Comparison of ENCODE assay signal across 22 cellular contexts in the genomic region with DNA sequence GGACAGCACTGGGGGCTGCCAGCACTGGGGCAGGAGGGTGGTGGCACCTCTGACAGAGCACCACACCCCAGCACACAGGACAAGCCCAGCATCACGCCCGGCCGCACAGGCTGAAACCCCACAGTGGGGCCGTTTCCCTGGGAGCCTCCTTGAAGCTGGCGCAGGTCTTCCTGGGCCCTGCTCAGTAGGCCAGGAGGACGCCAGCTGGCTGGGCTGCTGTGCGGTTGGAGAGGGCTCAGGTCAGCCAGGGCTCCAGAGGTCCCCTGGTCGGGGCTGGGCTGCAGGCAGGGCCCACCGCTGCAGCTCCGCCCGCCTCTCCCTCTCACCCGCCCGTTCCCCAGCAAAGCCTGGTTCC.
A peak's percentile ranks its signal among the peaks of the same experiment; 100 is the strongest.
DNase-seq lines count a peak whose midpoint lies in the region; ATAC-seq and TF ChIP-seq lines count a peak whose summit lies in the region.
"Had no signal": no experiment of that assay in that cellular context is flagged by ENCODE, and none has a peak within 500 bp of the region (broad histone marks: within the 10 kb centered on the region; RNA-seq: fewer than 3 reads in every experiment).

No MANE protein-coding gene starts in this region.

- no peak overlapping the region for H3K4me2 ChIP-seq in neuronal stem cell (ENCODE audit: insufficient read depth, low read length, poor library complexity, severe bottlenecking)
- H3K4me2 ChIP-seq: A549 had no signal

- no peak overlapping the region for H3K4me3 Mint-ChIP-seq in CD4-positive, alpha-beta memory T cell
- H3K4me3 Mint-ChIP-seq: B cell; CD4-positive, CD25-positive, alpha-beta regulatory T cell had no signal

- H3K36me3 ChIP-seq in neuronal stem cell (replicated peaks in 1 of 2; ENCODE audit: control insufficient read depth in 2 of 2, insufficient read depth in 2 of 2, low read length in 2 of 2) (peaks cover 0 to 1% of the 10 kb centered on the region in 2 donors), thyroid gland (no peaks in the 10 kb centered on the region)
- H3K36me3 ChIP-seq in CD4-positive, alpha-beta memory T cell (ENCODE audit: insufficient read depth, low read length) = no peaks in the 10 kb centered on the region
- H3K36me3 ChIP-seq: HAP-1, Peyer's patch, SJCRH30 had no signal

- no peak overlapping the region for H2BK5ac ChIP-seq in neuronal stem cell (ENCODE audit: low read length)

- no peaks in the 10 kb centered on the region for H3K4me1 Mint-ChIP-seq in CD4-positive, alpha-beta memory T cell
- H3K4me1 Mint-ChIP-seq: B cell; CD4-positive, CD25-positive, alpha-beta regulatory T cell had no signal

- peak overlapping the region; percentile 40 for H2AK5ac ChIP-seq in neuronal stem cell (ENCODE audit: low read depth, low read length)

- H2BK120ac ChIP-seq in neuronal stem cell (ENCODE audit: low read depth, low read length) = no peak overlapping the region

- TF ChIP-seq POLR2A in thyroid gland (IDR thresholded peaks at IDR 0.05) (no peak), erythroblast (IDR thresholded peaks at IDR 0.05; ENCODE audit: low read length) (no peak)

- no peaks in the 10 kb centered on the region for H3K36me3 Mint-ChIP-seq in CD4-positive, alpha-beta memory T cell
- H3K36me3 Mint-ChIP-seq: CD4-positive, CD25-positive, alpha-beta regulatory T cell had no signal

- peaks cover 0 to 7% of the 10 kb centered on the region in 2 donors for H3K4me1 ChIP-seq in neuronal stem cell (ENCODE audit: control insufficient read depth in 2 of 2, insufficient read depth in 1 of 2, low read depth in 1 of 2, low read length in 2 of 2)
- peaks cover 28 to 62% of the 10 kb centered on the region in 2 donors for H3K4me1 ChIP-seq in thyroid gland
- H3K4me1 ChIP-seq in CD4-positive, alpha-beta memory T cell (ENCODE audit: insufficient read depth, low read length) = no peaks in the 10 kb centered on the region
- H3K4me1 ChIP-seq: A549, HAP-1, Peyer's patch, SJCRH30 had no signal

- no peak overlapping the region for H3K27ac Mint-ChIP-seq in CD4-positive, alpha-beta memory T cell
- H3K27ac Mint-ChIP-seq: B cell; CD4-positive, CD25-positive, alpha-beta regulatory T cell had no signal

- DNase-seq in ELF-1 (ENCODE audit: low read depth, low spot score) = peak; percentile 40
- peak; percentile 40 for DNase-seq in ecto neural progenitor cell (ENCODE audit: low spot score)
- no peak for DNase-seq in neuronal stem cell (ENCODE audit: low spot score)
- DNase-seq in thyroid gland = peak in 1 of 2 donors; percentile 50
- no peak for DNase-seq in CD4-positive, alpha-beta memory T cell
- no peak for DNase-seq in erythroblast (lab: John Stamatoyannopoulos, UW)
- DNase-seq: CD4-positive, CD25-positive, alpha-beta regulatory T cell; COR-L47; DMS79; IMR-90; NCI-H1105 treated with DMSO at 0.1 percent for 48 hours; NCI-H2029 treated with DMSO at 0.1 percent for 48 hours; NCI-H2171; NCI-H345; NCI-H524; NCI-H774; Peyer's patch; SJCRH30 had no signal

- H2BK15ac ChIP-seq in neuronal stem cell (ENCODE audit: low read length) = peak overlapping the region; percentile 16

- CTCF ChIA-PET in CD4-positive, alpha-beta memory T cell (lab: Charles Lee; ENCODE audit: partially characterized antibody) = no interaction called here

- H3K27ac ChIP-seq in neuronal stem cell (replicated peaks; ENCODE audit: low read length) (no peak overlapping the region), thyroid gland (peak overlapping the region in 2 of 3 donors; percentile 44 to 54)
- no peak overlapping the region for H3K27ac ChIP-seq in CD4-positive, alpha-beta memory T cell (ENCODE audit: low read depth, low read length)
- H3K27ac ChIP-seq: A549, Peyer's patch, SJCRH30 had no signal

- no peak overlapping the region for H4K91ac ChIP-seq in neuronal stem cell (ENCODE audit: low read depth, low read length, poor library complexity)

- H3K9ac ChIP-seq in neuronal stem cell (ENCODE audit: low read depth, low read length, poor library complexity) = peak overlapping the region; percentile 24

- no peak overlapping the region for H2AFZ ChIP-seq in neuronal stem cell (ENCODE audit: low read length)

- no CpG with 5 or more reads among the region's 13 CpGs for WGBS in neuronal stem cell (ENCODE audit: extremely low coverage in 2 of 2, insufficient read length in 2 of 2, insufficient replicate concordance in 1 of 2), 2 donors
- WGBS in thyroid gland, 2 donors = 63 to 79% methylated on average over 8 to 9 of the region's 13 CpGs

- no peak for ATAC-seq in HG03045 (IDR thresholded peaks at IDR 0.05; ENCODE audit: unreplicated experiment)
- ATAC-seq: A549 had no signal

- H3K23ac ChIP-seq in neuronal stem cell (ENCODE audit: low read depth, low read length, poor library complexity) = no peak overlapping the region

- no peak overlapping the region for H3K4ac ChIP-seq in neuronal stem cell (ENCODE audit: low read length)

- H2BK12ac ChIP-seq in neuronal stem cell (ENCODE audit: low read length) = no peak overlapping the region

- peaks cover 7 to 8% of the 10 kb centered on the region in 2 donors for H3K9me3 ChIP-seq in neuronal stem cell (replicated peaks in 1 of 2; ENCODE audit: control insufficient read depth in 2 of 2, insufficient read depth in 1 of 2, low read depth in 1 of 2, low read length in 2 of 2)
- no peaks in the 10 kb centered on the region for H3K9me3 ChIP-seq in thyroid gland
- no peaks in the 10 kb centered on the region for H3K9me3 ChIP-seq in CD4-positive, alpha-beta memory T cell (ENCODE audit: control insufficient read depth in 1 of 2, low read length in 2 of 2)
- H3K9me3 ChIP-seq: HAP-1, SJCRH30 had no signal

- no peak overlapping the region for H3K14ac ChIP-seq in neuronal stem cell (ENCODE audit: low read length)

- intact Hi-C loops in thyroid gland (cut with DNase I) = no loop called here
- intact Hi-C loops in CD4-positive, alpha-beta memory T cell (cut with micrococcal nuclease) = no loop called here

- no peaks in the 10 kb centered on the region for H3K27me3 ChIP-seq in neuronal stem cell (ENCODE audit: control insufficient read depth in 3 of 3, insufficient read depth in 3 of 3, low read depth in 1 of 3, low read length in 3 of 3)
- H3K27me3 ChIP-seq in thyroid gland = no peaks in the 10 kb centered on the region
- no peaks in the 10 kb centered on the region for H3K27me3 ChIP-seq in CD4-positive, alpha-beta memory T cell (ENCODE audit: insufficient read depth, low read length)
- H3K27me3 ChIP-seq: Peyer's patch, SJCRH30 had no signal

- H3K27me3 Mint-ChIP-seq in CD4-positive, alpha-beta memory T cell = no peaks in the 10 kb centered on the region
- H3K27me3 Mint-ChIP-seq: B cell; CD4-positive, CD25-positive, alpha-beta regulatory T cell had no signal

- H3K79me1 ChIP-seq in neuronal stem cell (ENCODE audit: low read depth, low read length) = no peaks in the 10 kb centered on the region

- no peak overlapping the region for H4K8ac ChIP-seq in neuronal stem cell (ENCODE audit: low read depth, low read length)

- TF ChIP-seq CTCF in thyroid gland (IDR thresholded peaks at IDR 0.05) = no peak

- peaks cover 0 to 2% (median 0%) of the 10 kb centered on the region in 8 donors for H3K9me3 Mint-ChIP-seq in CD4-positive, alpha-beta memory T cell

- peak overlapping the region; percentile 88 for H3K18ac ChIP-seq in neuronal stem cell (ENCODE audit: low read length)

- no peak overlapping the region for H3K4me3 ChIP-seq in neuronal stem cell (ENCODE audit: low read length in 2 of 2)
- no peak overlapping the region for H3K4me3 ChIP-seq in thyroid gland (replicated peaks in 1 of 3)
- H3K4me3 ChIP-seq in CD4-positive, alpha-beta memory T cell (ENCODE audit: low read length in 2 of 2) = no peak overlapping the region
- H3K4me3 ChIP-seq: A549, HAP-1, Peyer's patch, SJCRH30 had no signal

- POLR2A ChIA-PET in CD4-positive, alpha-beta memory T cell (lab: Charles Lee; ENCODE audit: partially characterized antibody) = no interaction called here

Comparison
In these comparisons a context has a peak if more than half of its experiments do, and no peak if none do; other contexts are left out.
1. DNase-seq: peak in ELF-1 (single experiment) and ecto neural progenitor cell (single experiment); none in neuronal stem cell (single experiment), CD4-positive, alpha-beta memory T cell (0 of 5) and erythroblast (0 of 2).
2. H3K27ac ChIP-seq: peak in thyroid gland (2 of 3); none in neuronal stem cell (single experiment) and CD4-positive, alpha-beta memory T cell (single experiment).